ENCODE assay signal across 9 cellular contexts in genomic region chr3:39915027-39915426, GRCh38.
"Had no signal": no experiment of that assay in that cellular context is flagged by ENCODE, and none has a peak within 500 bp of the region (broad histone marks: within the 10 kb centered on the region; RNA-seq: fewer than 3 reads in every experiment).

No MANE protein-coding gene starts in this region.

- H3K9ac ChIP-seq: GM23248 had no signal

- H3K4me3 ChIP-seq: GM23248, GM23338, HAP-1 had no signal

- ATAC-seq: GM23338, HCT116 had no signal

- H3K27ac Mint-ChIP-seq: GM23338, H9, HFFc6 had no signal

- H3K9me3 ChIP-seq: HAP-1 had no signal

- H3K4me2 ChIP-seq: GM23338 had no signal

- DNase-seq: GM23248, GOT3, H7, H9, HCEC 1CT, HFFc6 had no signal

- H3K27ac ChIP-seq: GM23248 had no signal

- H3K4me3 Mint-ChIP-seq: GM23338, H9, HFFc6 had no signal

- H2AFZ ChIP-seq: GM23248, GM23338 had no signal

- H3K9me3 Mint-ChIP-seq: GM23338, H9, HFFc6 had no signal

- H3K36me3 ChIP-seq: HAP-1 had no signal
